In genomic region chr10:103555712-103556111, GRCh38 we compare ENCODE assay signal across 11 cellular contexts.
A peak's percentile ranks its signal among the peaks of the same experiment; 100 is the strongest.
DNase-seq lines count a peak whose midpoint lies in the region; ATAC-seq and TF ChIP-seq lines count a peak whose summit lies in the region.
"Had no signal": no experiment of that assay in that cellular context is flagged by ENCODE, and none has a peak within 500 bp of the region (broad histone marks: within the 10 kb centered on the region; RNA-seq: fewer than 3 reads in every experiment).

No MANE protein-coding gene starts in this region.

- POLR2A ChIA-PET in WTC11 (lab: Charles Lee) = no interaction called here

- H3K4me1 Mint-ChIP-seq in T-helper 2 cell treated with Interferon-gamma antibody and Interleukin-4, amounts not matched to agents 5 μg/mL and 100 μg/mL, for 36 hours (ENCODE audit: low read depth) = peaks cover 22% of the 10 kb centered on the region
- 0 out of 2 replicates have a peak, but pooled peaks cover 3% of the 10 kb centered on the region for H3K4me1 Mint-ChIP-seq in WTC11
- H3K4me1 Mint-ChIP-seq in immature natural killer cell = peaks cover 0 to 9% of the 10 kb centered on the region in 2 donors

- TF ChIP-seq CTCF in WTC11 (IDR thresholded peaks at IDR 0.05) (no peak), stomach (IDR thresholded peaks at IDR 0.05) (no peak)

- no peaks in the 10 kb centered on the region for H3K9me3 ChIP-seq in stomach
- H3K9me3 ChIP-seq: right atrium auricular region had no signal

- H3K36me3 Mint-ChIP-seq in T-helper 2 cell treated with Interferon-gamma antibody and Interleukin-4, amounts not matched to agents 5 μg/mL and 100 μg/mL, for 36 hours (ENCODE audit: low read depth) = no peaks in the 10 kb centered on the region
- H3K36me3 Mint-ChIP-seq in WTC11 = no peaks in the 10 kb centered on the region
- no peaks in the 10 kb centered on the region for H3K36me3 Mint-ChIP-seq in immature natural killer cell

- intact Hi-C loops in stomach (cut with DNase I; ENCODE audit: low total_unique reads) = no loop called here

- no peaks in the 10 kb centered on the region for H3K36me3 ChIP-seq in stomach
- H3K36me3 ChIP-seq: right atrium auricular region had no signal

- CTCF ChIA-PET in WTC11 (lab: Charles Lee) = interaction anchor here (1.1 to 2.7 kb wide), 3 partner anchors 9 to 13 kb away, joined by 3 to 21 read pairs (median 15); no protein-coding TSS in a partner anchor

- WGBS in stomach, 5 donors = 41 to 72% (median 66%) methylated on average over 4 to 11 of the region's 11 CpGs

- ATAC-seq in WTC11 = no peak

- no peaks in the 10 kb centered on the region for H3K9me3 Mint-ChIP-seq in T-helper 2 cell treated with Interferon-gamma antibody and Interleukin-4, amounts not matched to agents 5 μg/mL and 100 μg/mL, for 36 hours
- H3K9me3 Mint-ChIP-seq in WTC11 (no peaks in the 10 kb centered on the region), immature natural killer cell (no peaks in the 10 kb centered on the region)

- peaks cover 14% of the 10 kb centered on the region for H3K27me3 Mint-ChIP-seq in T-helper 2 cell treated with Interferon-gamma antibody and Interleukin-4, amounts not matched to agents 5 μg/mL and 100 μg/mL, for 36 hours (ENCODE audit: low read depth)
- H3K27me3 Mint-ChIP-seq in WTC11 (ENCODE audit: low read depth) (peaks cover 26% of the 10 kb centered on the region), immature natural killer cell (ENCODE audit: low read depth in 3 of 3) (peaks cover 6 to 24% (median 10%) of the 10 kb centered on the region in 3 donors)

- H3K27me3 ChIP-seq in stomach = peaks cover 0 to 27% (median 11%) of the 10 kb centered on the region in 3 donors
- H3K27me3 ChIP-seq: right atrium auricular region had no signal

- H3K4me3 ChIP-seq in stomach = peak overlapping the region; percentile 43 to 54 (median 46)

- no peak overlapping the region for H3K27ac Mint-ChIP-seq in T-helper 2 cell treated with Interferon-gamma antibody and Interleukin-4, amounts not matched to agents 5 μg/mL and 100 μg/mL, for 36 hours
- H3K27ac Mint-ChIP-seq in WTC11 (no peak overlapping the region), immature natural killer cell (no peak overlapping the region)

- peak overlapping the region; percentile 49 for H3K4me3 Mint-ChIP-seq in T-helper 2 cell treated with Interferon-gamma antibody and Interleukin-4, amounts not matched to agents 5 μg/mL and 100 μg/mL, for 36 hours
- peak overlapping the region; percentile 56 for H3K4me3 Mint-ChIP-seq in WTC11
- H3K4me3 Mint-ChIP-seq in immature natural killer cell = peak overlapping the region in 3 of 5 donors; percentile 30 to 48 (median 41)

- peaks cover 9 to 22% (median 18%) of the 10 kb centered on the region in 4 donors for H3K4me1 ChIP-seq in stomach

- TF ChIP-seq POLR2A in stomach (IDR thresholded peaks at IDR 0.05) = no peak

- DNase-seq in T-helper 2 cell treated with Interferon-gamma antibody and Interleukin-4, amounts not matched to agents 5 μg/mL and 100 μg/mL, for 36 hours (ENCODE audit: low spot score) = no peak
- no peak for DNase-seq in T-helper 2 cell
- no peak for DNase-seq in WTC11 (ENCODE audit: low spot score)
- DNase-seq in immature natural killer cell = no peak
- no peak for DNase-seq in stomach
- no peak for DNase-seq in NCI-H1694 treated with DMSO at 0.1 percent for 48 hours (lab: John Stamatoyannopoulos, UW)
- no peak for DNase-seq in NCI-H524 treated with DMSO at 0.1 percent for 48 hours (lab: John Stamatoyannopoulos, UW)
- DNase-seq in stimulated activated CD4-positive, alpha-beta T cell treated with anti-CD3 and anti-CD28 coated beads, Interleukin-4, amount 100 ng/mL, for 24 hours = no peak
- DNase-seq: HCEC 1CT, NCI-H510A treated with DMSO at 0.1 percent for 48 hours had no signal

- H3K27ac ChIP-seq in stomach = peak overlapping the region in 1 of 5 donors; percentile 61
- H3K27ac ChIP-seq: right atrium auricular region had no signal

- no peak for TF ChIP-seq EP300 in stomach (IDR thresholded peaks at IDR 0.05)

TF ChIP-seq in WTC11, 78 proteins besides CTCF, POLR2A, EP300 and RAD21:
- TF ChIP-seq ZNF219 (CRISPR knock-in tag; IDR thresholded peaks at IDR 0.05; ENCODE audit: borderline replicate concordance) (no peak), JAZF1 (CRISPR knock-in tag; IDR thresholded peaks at IDR 0.05) (no peak), KAT7 (CRISPR knock-in tag; IDR thresholded peaks at IDR 0.05; ENCODE audit: borderline replicate concordance) (no peak), SP1 (CRISPR knock-in tag; conservative IDR thresholded peaks at IDR 0.05) (no peak), ZNF396 (CRISPR knock-in tag; IDR thresholded peaks at IDR 0.05; ENCODE audit: borderline replicate concordance) (no peak), IRF1 (CRISPR knock-in tag; IDR thresholded peaks at IDR 0.05) (no peak), EMX1 (CRISPR knock-in tag; IDR thresholded peaks at IDR 0.05) (no peak), ETV6 (CRISPR knock-in tag; IDR thresholded peaks at IDR 0.05) (no peak), ZMAT4 (CRISPR knock-in tag; IDR thresholded peaks at IDR 0.05) (no peak), NR1H2 (CRISPR knock-in tag; IDR thresholded peaks at IDR 0.05) (no peak)
- TF ChIP-seq, protein P1, sequence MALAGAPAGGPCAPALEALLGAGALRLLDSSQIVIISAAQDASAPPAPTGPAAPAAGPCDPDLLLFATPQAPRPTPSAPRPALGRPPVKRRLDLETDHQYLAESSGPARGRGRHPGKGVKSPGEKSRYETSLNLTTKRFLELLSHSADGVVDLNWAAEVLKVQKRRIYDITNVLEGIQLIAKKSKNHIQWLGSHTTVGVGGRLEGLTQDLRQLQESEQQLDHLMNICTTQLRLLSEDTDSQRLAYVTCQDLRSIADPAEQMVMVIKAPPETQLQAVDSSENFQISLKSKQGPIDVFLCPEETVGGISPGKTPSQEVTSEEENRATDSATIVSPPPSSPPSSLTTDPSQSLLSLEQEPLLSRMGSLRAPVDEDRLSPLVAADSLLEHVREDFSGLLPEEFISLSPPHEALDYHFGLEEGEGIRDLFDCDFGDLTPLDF (CRISPR knock-in tag; IDR thresholded peaks at IDR 0.05) = no peak
